ENCODE assay signal across 7 cellular contexts in the genomic region with DNA sequence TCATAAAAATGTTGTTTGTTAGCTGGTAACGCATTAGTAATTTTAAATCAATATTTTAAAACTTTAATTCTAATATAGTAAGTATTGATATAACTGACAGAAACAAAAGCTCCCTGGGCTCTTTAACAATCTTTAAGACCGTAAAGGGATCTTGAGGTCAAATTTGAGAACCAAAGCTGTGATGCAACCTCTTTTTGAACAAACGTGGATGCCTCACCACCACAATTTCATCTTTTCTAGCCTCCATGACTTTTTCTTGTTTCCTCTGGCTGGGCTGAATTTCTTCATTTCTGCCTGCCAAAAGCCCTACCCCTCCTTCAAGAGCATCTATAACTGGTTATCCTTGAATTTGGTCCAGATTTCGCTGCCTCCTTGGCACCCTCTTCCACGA. TPM values are rescaled to one million over a fixed set of nuclear protein-coding genes. Genes with fewer than 3 reads are reported as not detected.
DNase-seq lines count a peak whose midpoint lies in the region; ATAC-seq lines count a peak whose summit lies in the region.

No MANE protein-coding gene starts in this region.

- H3K36me3 Mint-ChIP-seq in IgD-negative memory B cell = peaks cover 9% of the 10 kb centered on the region
- H3K36me3 Mint-ChIP-seq in activated CD8-positive, alpha-beta T cell treated with anti-CD3 and anti-CD28 coated beads, Interleukin-2, amount 10 ng/mL, durations not matched to agents 7 days and 5 days (ENCODE audit: low read depth) = peaks cover 49% of the 10 kb centered on the region

- peak overlapping the region; percentile 75 for H3K4me3 ChIP-seq in iPS-20b (ENCODE audit: low read length)

- peak overlapping the region; percentile 65; the same call in 1 of the 2 replicates for H3K9ac ChIP-seq in iPS-20b (ENCODE audit: low read depth, low read length)

- DNase-seq in activated CD8-positive, alpha-beta T cell treated with anti-CD3 and anti-CD28 coated beads, Interleukin-2, amount 10 ng/mL, durations not matched to agents 7 days and 5 days = no peak
- DNase-seq in stromal cell of bone marrow (ENCODE audit: low read depth) (peak; percentile 57), hepatic stellate cell (ENCODE audit: low spot score) (no peak), hypothalamus (lab: John Stamatoyannopoulos, UW) (no peak)

- H3K9me3 Mint-ChIP-seq in IgD-negative memory B cell = peaks cover 0 to 2% (median 1%) of the 10 kb centered on the region in 3 donors
- peaks cover 5% of the 10 kb centered on the region for H3K9me3 Mint-ChIP-seq in activated CD8-positive, alpha-beta T cell treated with anti-CD3 and anti-CD28 coated beads, Interleukin-2, amount 10 ng/mL, durations not matched to agents 7 days and 5 days (ENCODE audit: insufficient read depth)

- H3K27ac ChIP-seq in iPS-20b (ENCODE audit: low read length) = no peak overlapping the region

- peaks cover 35% of the 10 kb centered on the region for H3K27me3 ChIP-seq in iPS-20b (ENCODE audit: insufficient read depth, low read length)

- ATAC-seq in activated CD8-positive, alpha-beta T cell treated with anti-CD3 and anti-CD28 coated beads, Interleukin-2, amount 10 ng/mL, durations not matched to agents 7 days and 5 days = no peak
- no peak for ATAC-seq in HG03439 (IDR thresholded peaks at IDR 0.05; ENCODE audit: unreplicated experiment)

- H3K36me3 ChIP-seq in iPS-20b (ENCODE audit: insufficient read depth, low read depth, low read length) = peaks cover 20% of the 10 kb centered on the region

- H3K4me3 Mint-ChIP-seq in IgD-negative memory B cell = peak overlapping the region; percentile 84 to 91 (median 88)
- H3K4me3 Mint-ChIP-seq in activated CD8-positive, alpha-beta T cell treated with anti-CD3 and anti-CD28 coated beads, Interleukin-2, amount 10 ng/mL, durations not matched to agents 7 days and 5 days = peak overlapping the region; percentile 80

- no peaks in the 10 kb centered on the region for H3K27me3 Mint-ChIP-seq in IgD-negative memory B cell
- H3K27me3 Mint-ChIP-seq in activated CD8-positive, alpha-beta T cell treated with anti-CD3 and anti-CD28 coated beads, Interleukin-2, amount 10 ng/mL, durations not matched to agents 7 days and 5 days (ENCODE audit: low read depth) = no peaks in the 10 kb centered on the region

- peak overlapping the region in 2 of 3 donors; percentile 92 to 94 for H3K27ac Mint-ChIP-seq in IgD-negative memory B cell
- H3K27ac Mint-ChIP-seq in activated CD8-positive, alpha-beta T cell treated with anti-CD3 and anti-CD28 coated beads, Interleukin-2, amount 10 ng/mL, durations not matched to agents 7 days and 5 days = peak overlapping the region; percentile 93

- CTCF ChIA-PET in activated CD8-positive, alpha-beta T cell treated with anti-CD3 and anti-CD28 coated beads, Interleukin-2, amount 10 ng/mL, durations not matched to agents 7 days and 5 days (lab: Charles Lee) = interaction anchor here (1.0 kb wide), 1 partner anchor 40 kb away, joined by 3 read pairs; no protein-coding TSS in a partner anchor

- peaks cover 9% of the 10 kb centered on the region for H3K9me3 ChIP-seq in iPS-20b (ENCODE audit: insufficient read depth, low read depth, low read length)

- no peaks in the 10 kb centered on the region for H3K4me1 ChIP-seq in iPS-20b (ENCODE audit: insufficient read depth, low read length)

- peaks cover 12 to 50% (median 36%) of the 10 kb centered on the region in 3 donors for H3K4me1 Mint-ChIP-seq in IgD-negative memory B cell
- peaks cover 48% of the 10 kb centered on the region for H3K4me1 Mint-ChIP-seq in activated CD8-positive, alpha-beta T cell treated with anti-CD3 and anti-CD28 coated beads, Interleukin-2, amount 10 ng/mL, durations not matched to agents 7 days and 5 days (ENCODE audit: low read depth)

- POLR2A ChIA-PET in activated CD8-positive, alpha-beta T cell treated with anti-CD3 and anti-CD28 coated beads, Interleukin-2, amount 10 ng/mL, durations not matched to agents 7 days and 5 days (lab: Charles Lee) = no interaction called here

RNA-seq across cellular contexts. Expression of gene POLE4, which starts 0.6 kb away (rescaled TPM):
- 181 TPM for polyA plus RNA-seq in IgD-negative memory B cell
- total RNA-seq in activated CD8-positive, alpha-beta T cell treated with anti-CD3 and anti-CD28 coated beads, Interleukin-2, amount 10 ng/mL, durations not matched to agents 7 days and 5 days = 10 to 100 TPM; 44.5 to 45.7 TPM
